Comparison of ENCODE assay signal across 8 cellular contexts in genomic region chr15:67915374-67916050, GRCh38.
DNase-seq lines count a peak whose midpoint lies in the region; ATAC-seq and TF ChIP-seq lines count a peak whose summit lies in the region.

No MANE protein-coding gene starts in this region.

- BruUV-seq in Panc1 (replicated peaks; lab: Mats Ljungman, UMichigan), result no TSS peak

- TF ChIP-seq POLR2A in heart left ventricle (IDR thresholded peaks at IDR 0.05), result no peak

- POLR2A ChIA-PET in HEK293 (lab: Yijun Ruan, JAX), result no interaction called here
- POLR2A ChIA-PET in Panc1 (lab: Charles Lee), result no interaction called here

- WGBS in heart left ventricle, 4 donors, result 17 to 39% (median 23%) methylated on average over 7 of the region's 7 CpGs

- H3K9me3 ChIP-seq in HEK293 (ENCODE audit: control insufficient read depth, insufficient read depth, low read depth, low read length), result no peaks in the 10 kb centered on the region
- H3K9me3 ChIP-seq in Panc1 (ENCODE audit: control insufficient read depth, insufficient read depth, low read depth, low read length), result peaks cover 6% of the 10 kb centered on the region; the same call in 1 of the 2 replicates
- H3K9me3 ChIP-seq in heart left ventricle, result peaks cover 0 to 21% (median 0%) of the 10 kb centered on the region in 12 donors

- TF ChIP-seq CTCF in HEK293 (tag by site-specific recombination; IDR thresholded peaks at IDR 0.05), result no peak
- TF ChIP-seq CTCF in Panc1 (IDR thresholded peaks at IDR 0.05), result no peak
- no peak for TF ChIP-seq CTCF in heart left ventricle (IDR thresholded peaks at IDR 0.05)

- peak; percentile 39 for DNase-seq in Panc1 (ENCODE audit: low read depth, low spot score)
- DNase-seq in heart left ventricle, result peak in 4 of 5 donors; percentile 46 to 60 (median 52)
- peak; percentile 56 for DNase-seq in renal cortical epithelial cell (ENCODE audit: low read depth)
- DNase-seq in T1000 (lab: John Stamatoyannopoulos, UW), result no peak
- DNase-seq in activated CD4-positive, CD25-positive, alpha-beta regulatory T cell treated with anti-CD3 and anti-CD28 coated beads, Interleukin-2, amount 50 U/mL, for 72 hours, result no peak

- ATAC-seq in Panc1 (peak; percentile 95), heart left ventricle (peak; percentile 37 to 80 (median 66)), HG03139 (IDR thresholded peaks at IDR 0.05; ENCODE audit: unreplicated experiment) (no peak), HG02885 (IDR thresholded peaks at IDR 0.05; ENCODE audit: poor library complexity, unreplicated experiment) (no peak)

- peaks cover 14% of the 10 kb centered on the region for H3K4me1 ChIP-seq in HEK293 (ENCODE audit: control insufficient read depth, insufficient read depth, low read length)
- H3K4me1 ChIP-seq in Panc1 (ENCODE audit: control insufficient read depth, insufficient read depth, low read length), result peaks cover 35% of the 10 kb centered on the region
- peaks cover 0 to 46% (median 30%) of the 10 kb centered on the region in 12 donors for H3K4me1 ChIP-seq in heart left ventricle

- intact Hi-C loops in Panc1 (cut with micrococcal nuclease; ENCODE audit: unreplicated experiment), result loop anchor here (5.0 kb wide), 1 partner anchor 48 kb away; no protein-coding TSS in a partner anchor
- intact Hi-C loops in heart left ventricle (cut with DNase I), result no loop called here

- CTCF ChIA-PET in HEK293 (lab: Yijun Ruan, JAX) (no interaction called here), Panc1 (lab: Charles Lee) (no interaction called here)

- H3K4me3 ChIP-seq in HEK293 (ENCODE audit: low read depth, low read length), result no peak overlapping the region
- peak overlapping the region in 1 of 2 experiments; percentile 27; a peak in 2 of 4 replicates for H3K4me3 ChIP-seq in Panc1 (ENCODE audit: low read depth in 2 of 2, low read length in 2 of 2)
- no peak overlapping the region for H3K4me3 ChIP-seq in heart left ventricle

- in situ Hi-C loops in Panc1 (cut with HindIII; ENCODE audit: low pct_unique_long_range_greater_than_20kb, low sequenced_read_pairs), result no loop called here

- H3K36me3 ChIP-seq in HEK293 (ENCODE audit: control insufficient read depth in 2 of 2, insufficient read depth in 1 of 2, low read length in 2 of 2) (no peaks in the 10 kb centered on the region), Panc1 (ENCODE audit: control insufficient read depth, insufficient read depth, low read length) (no peaks in the 10 kb centered on the region), heart left ventricle (no peaks in the 10 kb centered on the region)

- H3K27me3 ChIP-seq in Panc1 (ENCODE audit: control insufficient read depth, insufficient read depth, low read length) (no peaks in the 10 kb centered on the region), heart left ventricle (no peaks in the 10 kb centered on the region)

- H3K27ac ChIP-seq in HEK293 (ENCODE audit: extremely low read depth, low read depth, low read length) (peak overlapping the region; percentile 63), Panc1 (ENCODE audit: low read length) (peak overlapping the region; percentile 99), heart left ventricle (peak overlapping the region; percentile 57 to 90 (median 83))

TF ChIP-seq in HEK293, 187 proteins besides CTCF, POLR2A, EP300 and RAD21 (continues in another document):
- TF ChIP-seq, protein P1, sequence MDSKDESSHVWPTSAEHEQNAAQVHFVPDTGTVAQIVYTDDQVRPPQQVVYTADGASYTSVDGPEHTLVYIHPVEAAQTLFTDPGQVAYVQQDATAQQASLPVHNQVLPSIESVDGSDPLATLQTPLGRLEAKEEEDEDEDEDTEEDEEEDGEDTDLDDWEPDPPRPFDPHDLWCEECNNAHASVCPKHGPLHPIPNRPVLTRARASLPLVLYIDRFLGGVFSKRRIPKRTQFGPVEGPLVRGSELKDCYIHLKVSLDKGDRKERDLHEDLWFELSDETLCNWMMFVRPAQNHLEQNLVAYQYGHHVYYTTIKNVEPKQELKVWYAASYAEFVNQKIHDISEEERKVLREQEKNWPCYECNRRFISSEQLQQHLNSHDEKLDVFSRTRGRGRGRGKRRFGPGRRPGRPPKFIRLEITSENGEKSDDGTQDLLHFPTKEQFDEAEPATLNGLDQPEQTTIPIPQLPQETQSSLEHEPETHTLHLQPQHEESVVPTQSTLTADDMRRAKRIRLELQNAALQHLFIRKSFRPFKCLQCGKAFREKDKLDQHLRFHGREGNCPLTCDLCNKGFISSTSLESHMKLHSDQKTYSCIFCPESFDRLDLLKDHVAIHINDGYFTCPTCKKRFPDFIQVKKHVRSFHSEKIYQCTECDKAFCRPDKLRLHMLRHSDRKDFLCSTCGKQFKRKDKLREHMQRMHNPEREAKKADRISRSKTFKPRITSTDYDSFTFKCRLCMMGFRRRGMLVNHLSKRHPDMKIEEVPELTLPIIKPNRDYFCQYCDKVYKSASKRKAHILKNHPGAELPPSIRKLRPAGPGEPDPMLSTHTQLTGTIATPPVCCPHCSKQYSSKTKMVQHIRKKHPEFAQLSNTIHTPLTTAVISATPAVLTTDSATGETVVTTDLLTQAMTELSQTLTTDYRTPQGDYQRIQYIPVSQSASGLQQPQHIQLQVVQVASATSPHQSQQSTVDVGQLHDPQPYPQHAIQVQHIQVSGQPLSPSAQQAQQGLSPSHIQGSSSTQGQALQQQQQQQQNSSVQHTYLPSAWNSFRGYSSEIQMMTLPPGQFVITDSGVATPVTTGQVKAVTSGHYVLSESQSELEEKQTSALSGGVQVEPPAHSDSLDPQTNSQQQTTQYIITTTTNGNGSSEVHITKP (tag by site-specific recombination; IDR thresholded peaks at IDR 0.05), result peak; percentile 84
- TF ChIP-seq PRDM6 (tag by site-specific recombination; IDR thresholded peaks at IDR 0.05) (peak; percentile 55), ZNF518A (tag by site-specific recombination; conservative IDR thresholded peaks at IDR 0.05; ENCODE audit: low read depth) (peak; percentile 45), SCRT1 (tag by site-specific recombination; IDR thresholded peaks at IDR 0.05; ENCODE audit: borderline replicate concordance) (0 out of 2 replicates have a peak, but pooled peaks have one; percentile 45), ZNF398 (tag by site-specific recombination; IDR thresholded peaks at IDR 0.05) (peak; percentile 45; the same call in 1 of the 2 replicates), BCL11A (tag by site-specific recombination; IDR thresholded peaks at IDR 0.05; ENCODE audit: low read depth) (no peak)

Comparison
In these comparisons a context has a peak if more than half of its experiments do, and no peak if none do; other contexts are left out.
1. ATAC-seq: peak in Panc1 (single experiment) and heart left ventricle (4 of 4); none in HG03139 (single experiment) and HG02885 (single experiment).
2. DNase-seq: peak in Panc1 (single experiment), heart left ventricle (4 of 5) and renal cortical epithelial cell (single experiment); none in T1000 (single experiment) and activated CD4-positive, CD25-positive, alpha-beta regulatory T cell treated with anti-CD3 and anti-CD28 coated beads, Interleukin-2, amount 50 U/mL, for 72 hours (single experiment).
3. Peak in every context shown above with its lines, with median percentiles within 50 percentile points of each other: H3K27ac ChIP-seq.